Comparison of ENCODE assay signal across 1 cellular context in genomic region chr16:67191995-67192681, GRCh38.
TF ChIP-seq lines count a peak whose summit lies in the region.

A gene with protein sequence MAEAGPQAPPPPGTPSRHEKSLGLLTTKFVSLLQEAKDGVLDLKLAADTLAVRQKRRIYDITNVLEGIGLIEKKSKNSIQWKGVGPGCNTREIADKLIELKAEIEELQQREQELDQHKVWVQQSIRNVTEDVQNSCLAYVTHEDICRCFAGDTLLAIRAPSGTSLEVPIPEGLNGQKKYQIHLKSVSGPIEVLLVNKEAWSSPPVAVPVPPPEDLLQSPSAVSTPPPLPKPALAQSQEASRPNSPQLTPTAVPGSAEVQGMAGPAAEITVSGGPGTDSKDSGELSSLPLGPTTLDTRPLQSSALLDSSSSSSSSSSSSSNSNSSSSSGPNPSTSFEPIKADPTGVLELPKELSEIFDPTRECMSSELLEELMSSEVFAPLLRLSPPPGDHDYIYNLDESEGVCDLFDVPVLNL (plus strand): TSS chr16:67192155. CDS start chr16:67192228, 73 bp downstream.

TF ChIP-seq in HepG2, 621 proteins besides CTCF, POLR2A, EP300 and RAD21 (continued from another document and continues in another):
- TF ChIP-seq, protein P1, sequence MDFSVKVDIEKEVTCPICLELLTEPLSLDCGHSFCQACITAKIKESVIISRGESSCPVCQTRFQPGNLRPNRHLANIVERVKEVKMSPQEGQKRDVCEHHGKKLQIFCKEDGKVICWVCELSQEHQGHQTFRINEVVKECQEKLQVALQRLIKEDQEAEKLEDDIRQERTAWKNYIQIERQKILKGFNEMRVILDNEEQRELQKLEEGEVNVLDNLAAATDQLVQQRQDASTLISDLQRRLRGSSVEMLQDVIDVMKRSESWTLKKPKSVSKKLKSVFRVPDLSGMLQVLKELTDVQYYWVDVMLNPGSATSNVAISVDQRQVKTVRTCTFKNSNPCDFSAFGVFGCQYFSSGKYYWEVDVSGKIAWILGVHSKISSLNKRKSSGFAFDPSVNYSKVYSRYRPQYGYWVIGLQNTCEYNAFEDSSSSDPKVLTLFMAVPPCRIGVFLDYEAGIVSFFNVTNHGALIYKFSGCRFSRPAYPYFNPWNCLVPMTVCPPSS (IDR thresholded peaks at IDR 0.05), result no peak
- TF ChIP-seq KDM4B (CRISPR knock-in tag; IDR thresholded peaks at IDR 0.05), result no peak
- TF ChIP-seq ZNF773 (CRISPR knock-in tag; IDR thresholded peaks at IDR 0.05; ENCODE audit: borderline replicate concordance), result peak; percentile 84; the same call in 1 of the 2 replicates
- TF ChIP-seq ZNF841 (CRISPR knock-in tag; IDR thresholded peaks at IDR 0.05; ENCODE audit: borderline replicate concordance), result peak; percentile 81
- TF ChIP-seq E2F2 (CRISPR knock-in tag; IDR thresholded peaks at IDR 0.05; ENCODE audit: borderline replicate concordance), result no peak; the same call in 1 of the 2 replicates
- no peak for TF ChIP-seq NONO (IDR thresholded peaks at IDR 0.05)
- peak; percentile 90 for TF ChIP-seq NONO (CRISPR knock-in tag; conservative IDR thresholded peaks at IDR 0.05)
- no peak for TF ChIP-seq SRSF1 (optimal IDR thresholded peaks at IDR 0.05; ENCODE audit: low read depth, low read length)
- TF ChIP-seq ZNF225 (CRISPR knock-in tag; IDR thresholded peaks at IDR 0.05), result peak; percentile 88
- no peak for TF ChIP-seq SSRP1 (CRISPR knock-in tag; IDR thresholded peaks at IDR 0.05)
- peak; percentile 99 for TF ChIP-seq SPEN (CRISPR knock-in tag; IDR thresholded peaks at IDR 0.05; ENCODE audit: low read depth)
- peak; percentile 57; the same call in 1 of the 2 replicates for TF ChIP-seq CREM (IDR thresholded peaks at IDR 0.05)
- no peak for TF ChIP-seq CREM (CRISPR knock-in tag; IDR thresholded peaks at IDR 0.05)
- TF ChIP-seq KLF13 (CRISPR knock-in tag; IDR thresholded peaks at IDR 0.05), result no peak
- TF ChIP-seq RAD51 (IDR thresholded peaks at IDR 0.05; ENCODE audit: borderline replicate concordance), result no peak
- TF ChIP-seq NR1H2 (CRISPR knock-in tag; IDR thresholded peaks at IDR 0.05; ENCODE audit: borderline replicate concordance, low read depth), result no peak
- TF ChIP-seq ZSCAN9 (CRISPR knock-in tag; IDR thresholded peaks at IDR 0.05; ENCODE audit: borderline replicate concordance), result peak; percentile 41; the same call in 1 of the 2 replicates
- no peak for TF ChIP-seq ZNF432 (CRISPR knock-in tag; IDR thresholded peaks at IDR 0.05; ENCODE audit: borderline replicate concordance)
- TF ChIP-seq ZSCAN22 (CRISPR knock-in tag; IDR thresholded peaks at IDR 0.05), result peak; percentile 96
- 0 out of 2 replicates have a peak, but pooled peaks have one; percentile 8 for TF ChIP-seq LRRFIP1 (CRISPR knock-in tag; conservative IDR thresholded peaks at IDR 0.05)
- no peak for TF ChIP-seq REST (IDR thresholded peaks at IDR 0.05; ENCODE audit: borderline replicate concordance in 1 of 2, low read depth in 1 of 2, low read length in 2 of 2)
- TF ChIP-seq ATF1 (CRISPR knock-in tag; IDR thresholded peaks at IDR 0.05), result no peak
- peak; percentile 80 for TF ChIP-seq SKI (IDR thresholded peaks at IDR 0.05; ENCODE audit: partially characterized antibody)
- TF ChIP-seq, protein P2, sequence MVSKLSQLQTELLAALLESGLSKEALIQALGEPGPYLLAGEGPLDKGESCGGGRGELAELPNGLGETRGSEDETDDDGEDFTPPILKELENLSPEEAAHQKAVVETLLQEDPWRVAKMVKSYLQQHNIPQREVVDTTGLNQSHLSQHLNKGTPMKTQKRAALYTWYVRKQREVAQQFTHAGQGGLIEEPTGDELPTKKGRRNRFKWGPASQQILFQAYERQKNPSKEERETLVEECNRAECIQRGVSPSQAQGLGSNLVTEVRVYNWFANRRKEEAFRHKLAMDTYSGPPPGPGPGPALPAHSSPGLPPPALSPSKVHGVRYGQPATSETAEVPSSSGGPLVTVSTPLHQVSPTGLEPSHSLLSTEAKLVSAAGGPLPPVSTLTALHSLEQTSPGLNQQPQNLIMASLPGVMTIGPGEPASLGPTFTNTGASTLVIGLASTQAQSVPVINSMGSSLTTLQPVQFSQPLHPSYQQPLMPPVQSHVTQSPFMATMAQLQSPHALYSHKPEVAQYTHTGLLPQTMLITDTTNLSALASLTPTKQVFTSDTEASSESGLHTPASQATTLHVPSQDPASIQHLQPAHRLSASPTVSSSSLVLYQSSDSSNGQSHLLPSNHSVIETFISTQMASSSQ (IDR thresholded peaks at IDR 0.05; ENCODE audit: low read depth), result no peak
- TF ChIP-seq, protein P2 (CRISPR knock-in tag; IDR thresholded peaks at IDR 0.05; ENCODE audit: borderline replicate concordance), result peak; percentile 35; the same call in 1 of the 2 replicates
- no peak for TF ChIP-seq ZBTB39 (CRISPR knock-in tag; IDR thresholded peaks at IDR 0.05)
- no peak for TF ChIP-seq RBAK (CRISPR knock-in tag; IDR thresholded peaks at IDR 0.05)
- TF ChIP-seq RARA (CRISPR knock-in tag; IDR thresholded peaks at IDR 0.05), result peak; percentile 42
- TF ChIP-seq AHDC1 (CRISPR knock-in tag; IDR thresholded peaks at IDR 0.05; ENCODE audit: borderline replicate concordance), result no peak
- no peak for TF ChIP-seq THYN1 (CRISPR knock-in tag; IDR thresholded peaks at IDR 0.05; ENCODE audit: borderline replicate concordance, low read depth)
- no peak for TF ChIP-seq MTF2 (CRISPR knock-in tag; IDR thresholded peaks at IDR 0.05; ENCODE audit: borderline replicate concordance)
